In genomic region chr17:82053130-82053529, GRCh38 we compare ENCODE assay signal across 10 cellular contexts. TPM values are rescaled to one million over a fixed set of nuclear protein-coding genes. Genes with fewer than 3 reads are reported as not detected.
A peak's percentile ranks its signal among the peaks of the same experiment; 100 is the strongest.
DNase-seq lines count a peak whose midpoint lies in the region; ATAC-seq, FAIRE-seq and TF ChIP-seq lines count a peak whose summit lies in the region.
"Had no signal": no experiment of that assay in that cellular context is flagged by ENCODE, and none has a peak within 500 bp of the region (broad histone marks: within the 10 kb centered on the region; RNA-seq: fewer than 3 reads in every experiment).

No MANE protein-coding gene starts in this region.

- H3K27me3 ChIP-seq in ACC112 (ENCODE audit: insufficient read depth, low read length) (no peaks in the 10 kb centered on the region), mesenchymal stem cell (ENCODE audit: control insufficient read depth in 1 of 2, insufficient read depth in 1 of 2, low read length in 2 of 2) (no peaks in the 10 kb centered on the region)

- H3K14ac ChIP-seq in mesenchymal stem cell (ENCODE audit: low read length in 2 of 2) = no peak overlapping the region

- ATAC-seq in left colon (no peak), GM21825 (IDR thresholded peaks at IDR 0.05; ENCODE audit: unreplicated experiment) (no peak)

- H3K27ac ChIP-seq in ACC112 (ENCODE audit: low read depth, low read length) (no peak overlapping the region), mesenchymal stem cell (ENCODE audit: low read length, poor library complexity, severe bottlenecking) (no peak overlapping the region)

- H3K9me3 ChIP-seq in mesenchymal stem cell (ENCODE audit: control insufficient read depth, low read length) = no peaks in the 10 kb centered on the region

- no peak overlapping the region for H3K23ac ChIP-seq in mesenchymal stem cell (ENCODE audit: low read length in 2 of 2)

- H2AFZ ChIP-seq in ACC112 (ENCODE audit: low read length, unreplicated experiment) (no peak overlapping the region), mesenchymal stem cell (ENCODE audit: low read depth, low read length) (no peak overlapping the region)

- DNase-seq in HFFc6 = no peak
- no peak for DNase-seq in astrocyte of the spinal cord (ENCODE audit: low read depth, low spot score)
- DNase-seq in mesenchymal stem cell = no peak
- DNase-seq in left colon = no peak
- no peak for DNase-seq in GM12892 (ENCODE audit: insufficient read length)
- no peak for DNase-seq in NCI-H146 treated with DMSO at 0.1 percent for 48 hours (lab: John Stamatoyannopoulos, UW; ENCODE audit: unreplicated experiment)
- DNase-seq: activated CD4-positive, alpha-beta T cell treated with anti-CD3 and anti-CD28 coated beads, Interleukin-2, amount 50 U/mL, for 1 hour; NCI-H2081 had no signal

- peak overlapping the region; percentile 16; the same call in 1 of the 2 replicates for H3K27ac Mint-ChIP-seq in HFFc6

- no peak for TF ChIP-seq POLR2A in GM12892 (IDR thresholded peaks at IDR 0.05; ENCODE audit: low read depth, low read length)

- peak overlapping the region; percentile 85 for H3K9ac ChIP-seq in mesenchymal stem cell (ENCODE audit: low read length)

- H3K36me3 ChIP-seq in ACC112 (ENCODE audit: insufficient read depth, low read length) (peaks cover 4% of the 10 kb centered on the region; the same call in 1 of the 2 replicates), mesenchymal stem cell (ENCODE audit: control insufficient read depth in 1 of 2, insufficient read depth in 2 of 2, low read depth in 1 of 2, low read length in 2 of 2) (peaks cover 65 to 79% of the 10 kb centered on the region in 2 experiments)

- no peak overlapping the region for H4K91ac ChIP-seq in mesenchymal stem cell (ENCODE audit: low read length)

- H2AK5ac ChIP-seq in mesenchymal stem cell (ENCODE audit: low read length, severe bottlenecking) = no peak overlapping the region

- H4K8ac ChIP-seq in mesenchymal stem cell (ENCODE audit: low read length) = no peak overlapping the region

- H3K79me2 ChIP-seq in ACC112 (ENCODE audit: control insufficient read depth, insufficient read depth, low read length, unreplicated experiment) = peaks cover 21% of the 10 kb centered on the region

- no peak overlapping the region for H2BK5ac ChIP-seq in mesenchymal stem cell (ENCODE audit: low read depth, low read length, poor library complexity, severe bottlenecking)

- H3K18ac ChIP-seq in mesenchymal stem cell (ENCODE audit: low read depth in 1 of 2, low read length in 2 of 2) = no peak overlapping the region

- peak overlapping the region; percentile 88 for H3K4me2 ChIP-seq in mesenchymal stem cell (ENCODE audit: low read length, poor library complexity, severe bottlenecking)

- H2BK120ac ChIP-seq in mesenchymal stem cell (ENCODE audit: low read depth, low read length) = no peak overlapping the region

- H2BK15ac ChIP-seq in mesenchymal stem cell (ENCODE audit: low read depth, poor library complexity, severe bottlenecking) = no peak overlapping the region

- peaks cover 6% of the 10 kb centered on the region for H3K4me1 ChIP-seq in ACC112 (ENCODE audit: control insufficient read depth, insufficient read depth, low read length, unreplicated experiment)
- H3K4me1 ChIP-seq in mesenchymal stem cell (ENCODE audit: control insufficient read depth, insufficient read depth, low read depth, low read length) = peaks cover 37% of the 10 kb centered on the region

- H3K79me1 ChIP-seq in mesenchymal stem cell (replicated peaks; ENCODE audit: low read length, poor library complexity, severe bottlenecking) = peaks cover 54% of the 10 kb centered on the region

- H3K4ac ChIP-seq in mesenchymal stem cell (ENCODE audit: low read depth in 1 of 2, low read length in 2 of 2) = no peak overlapping the region

- WGBS in mesenchymal stem cell = 94% methylated on average over 19 of the region's 19 CpGs

- peak overlapping the region; percentile 88 for H3K4me3 ChIP-seq in ACC112 (ENCODE audit: low read depth, low read length)
- H3K4me3 ChIP-seq in astrocyte of the spinal cord (ENCODE audit: low read depth, low read length) = peak overlapping the region; percentile 76
- H3K4me3 ChIP-seq in mesenchymal stem cell (ENCODE audit: insufficient read depth in 1 of 2, low read depth in 1 of 2, low read length in 2 of 2) = peak overlapping the region in 1 of 2 experiments; percentile 85

- no peaks in the 10 kb centered on the region for H3K36me3 Mint-ChIP-seq in HFFc6 (ENCODE audit: low read depth)

- peak overlapping the region; percentile 90 for H3K4me3 Mint-ChIP-seq in HFFc6

- no peak for FAIRE-seq in GM12892 (lab: Jason Lieb, UNC)

- intact Hi-C loops in left colon (cut with DNase I, micrococcal nuclease) = no loop called here

- no peaks in the 10 kb centered on the region for H3K27me3 Mint-ChIP-seq in HFFc6 (ENCODE audit: insufficient read depth)

- H3K4me1 Mint-ChIP-seq in HFFc6 (ENCODE audit: low read depth) = peaks cover 10% of the 10 kb centered on the region; the same call in 1 of the 2 replicates

- no peaks in the 10 kb centered on the region for H3K9me3 Mint-ChIP-seq in HFFc6

- in situ Hi-C loops in astrocyte of the spinal cord (cut with HindIII; ENCODE audit: low sequenced_read_pairs) = no loop called here

- no peak for TF ChIP-seq CTCF in HFFc6 (IDR thresholded peaks at IDR 0.05)
- TF ChIP-seq CTCF in astrocyte of the spinal cord (IDR thresholded peaks at IDR 0.05; ENCODE audit: low read depth, low read length) = no peak

- no peak overlapping the region for H2BK12ac ChIP-seq in mesenchymal stem cell (ENCODE audit: low read length in 2 of 2)

RNA-seq across cellular contexts. Expression of gene GPS1, which starts 1.4 kb away (rescaled TPM):
- total RNA-seq in HFFc6 (2021; fragmentation: NEBNext Ultra II Directional; extraction: Animal tissue kit (Norgen Biotek cat#: 25700)) = 100 to 1,000 TPM; 127 to 144 (median 141) TPM
- 63.6 TPM for polyA plus RNA-seq in mesenchymal stem cell (2013, experiment 1 of 2)
- polyA plus RNA-seq in mesenchymal stem cell (2013, experiment 2 of 2) = 62.1 TPM
- total RNA-seq in left colon = 10 to 100 TPM; 80.7 to 87.4 TPM
- polyA plus RNA-seq in GM12892 (2012; ENCODE audit: missing spikeins) = 34.6 TPM

RNA-seq across cellular contexts. Expression of gene RFNG, which starts 1.5 kb away (rescaled TPM):
- total RNA-seq in HFFc6 (2021; fragmentation: NEBNext Ultra II Directional; extraction: Animal tissue kit (Norgen Biotek cat#: 25700)) = 10 to 100 TPM; 37.6 to 48.5 (median 40.1) TPM
- 31.3 TPM for polyA plus RNA-seq in mesenchymal stem cell (2013, experiment 1 of 2)
- 31.7 TPM for polyA plus RNA-seq in mesenchymal stem cell (2013, experiment 2 of 2)
- 10 to 100 TPM; 31.5 to 32.3 TPM for total RNA-seq in left colon
- polyA plus RNA-seq in GM12892 (2012; ENCODE audit: missing spikeins) = 7.1 TPM

RNA-seq across cellular contexts. Expression of gene DUS1L, which starts 12.5 kb away (rescaled TPM):
- 10 to 100 TPM; 65.8 to 86.8 (median 71.2) TPM for total RNA-seq in HFFc6 (2021; fragmentation: NEBNext Ultra II Directional; extraction: Animal tissue kit (Norgen Biotek cat#: 25700))
- polyA plus RNA-seq in mesenchymal stem cell (2013, experiment 1 of 2) = 23.0 TPM
- polyA plus RNA-seq in mesenchymal stem cell (2013, experiment 2 of 2) = 20.9 TPM
- 100 to 1,000 TPM; 127 to 146 TPM for total RNA-seq in left colon
- 72.0 TPM for polyA plus RNA-seq in GM12892 (2012; ENCODE audit: missing spikeins)

RNA-seq across cellular contexts. Expression of gene DCXR, which starts 15.6 kb away (rescaled TPM):
- 100 to 1,000 TPM in 1 of 6 experiments, 10 to 100 TPM in 5; 73.4 to 100 (median 84.8) TPM for total RNA-seq in HFFc6 (2021; fragmentation: NEBNext Ultra II Directional; extraction: Animal tissue kit (Norgen Biotek cat#: 25700))
- polyA plus RNA-seq in mesenchymal stem cell (2013, experiment 1 of 2) = 39.7 TPM
- 43.5 TPM for polyA plus RNA-seq in mesenchymal stem cell (2013, experiment 2 of 2)
- total RNA-seq in left colon = 100 to 1,000 TPM; 111 to 137 TPM
- polyA plus RNA-seq in GM12892 (2012; ENCODE audit: missing spikeins) = 55.0 TPM

RNA-seq across cellular contexts. Expression of gene RAC3, which starts 21.7 kb away (rescaled TPM):
- total RNA-seq in HFFc6 (2021; fragmentation: NEBNext Ultra II Directional; extraction: Animal tissue kit (Norgen Biotek cat#: 25700)) = 1 to 10 TPM; 4.3 to 8.5 (median 5.6) TPM
- 33.3 TPM for polyA plus RNA-seq in mesenchymal stem cell (2013, experiment 1 of 2)
- polyA plus RNA-seq in mesenchymal stem cell (2013, experiment 2 of 2) = 31.4 TPM
- total RNA-seq in left colon = 1 to 10 TPM; 4.2 to 9.0 TPM
- 2.2 TPM for polyA plus RNA-seq in GM12892 (2012; ENCODE audit: missing spikeins)
